8 cellular contexts compared by ENCODE assay signal in genomic region chrX:47146936-47147859, GRCh38. TPM values are rescaled to one million over a fixed set of nuclear protein-coding genes. Genes with fewer than 3 reads are reported as not detected.
A peak's percentile ranks its signal among the peaks of the same experiment; 100 is the strongest.
DNase-seq lines count a peak whose midpoint lies in the region; ATAC-seq and TF ChIP-seq lines count a peak whose summit lies in the region.

No MANE protein-coding gene starts in this region.

- intact Hi-C loops in upper lobe of right lung (cut with DNase I), result no loop called here

- DNase-seq in GM06990 (ENCODE audit: extremely low read depth, insufficient read length) (no peak), osteocyte (ENCODE audit: extremely low spot score, unreplicated experiment) (no peak), upper lobe of right lung (no peak), DMS53 treated with DMSO at 0.1 percent for 48 hours (lab: John Stamatoyannopoulos, UW; ENCODE audit: unreplicated experiment) (no peak), dedifferentiated amniotic fluid mesenchymal stem cell (ENCODE audit: extremely low spot score) (no peak), medulla oblongata (ENCODE audit: extremely low spot score) (no peak)
- DNase-seq in effector memory CD8-positive, alpha-beta T cell, result no peak

- H3K4me2 ChIP-seq in OCI-LY3 (ENCODE audit: low read length), result peak overlapping the region; percentile 89

- H3K9ac ChIP-seq in OCI-LY3 (ENCODE audit: low read length), result peak overlapping the region; percentile 100; the same call in 1 of the 2 replicates

- no peak for ATAC-seq in effector memory CD8-positive, alpha-beta T cell (replicated peaks)
- ATAC-seq in upper lobe of right lung, result no peak

- no peak overlapping the region for H2AFZ ChIP-seq in OCI-LY3 (ENCODE audit: low read depth, low read length)

- H3K9me3 ChIP-seq in OCI-LY3 (ENCODE audit: insufficient read depth, low read length) (no peaks in the 10 kb centered on the region), upper lobe of right lung (no peaks in the 10 kb centered on the region)

- H3K4me1 ChIP-seq in OCI-LY3 (ENCODE audit: low read length) (peaks cover 19% of the 10 kb centered on the region), upper lobe of right lung (peaks cover 7% of the 10 kb centered on the region)

- TF ChIP-seq CTCF in GM06990 (IDR thresholded peaks at IDR 0.05; ENCODE audit: insufficient read depth, low read length, poor library complexity, severe bottlenecking), result no peak
- TF ChIP-seq CTCF in OCI-LY3 (IDR thresholded peaks at IDR 0.05; ENCODE audit: low read depth, low read length), result no peak
- no peak for TF ChIP-seq CTCF in osteocyte (IDR thresholded peaks at IDR 0.05)
- TF ChIP-seq CTCF in upper lobe of right lung (IDR thresholded peaks at IDR 0.05), result no peak

- H3K36me3 ChIP-seq in GM06990 (ENCODE audit: control insufficient read depth, insufficient read depth, low read length) (no peaks in the 10 kb centered on the region), OCI-LY3 (replicated peaks; ENCODE audit: low read depth, low read length) (peaks cover 28% of the 10 kb centered on the region), upper lobe of right lung (peaks cover 9% of the 10 kb centered on the region)

- H3K4me3 Mint-ChIP-seq in effector memory CD8-positive, alpha-beta T cell, result peak overlapping the region; percentile 99 to 100
- peak overlapping the region; percentile 4 for H3K4me3 Mint-ChIP-seq in osteocyte (ENCODE audit: unreplicated experiment)

- peaks cover 89% of the 10 kb centered on the region for H3K79me2 ChIP-seq in OCI-LY3 (ENCODE audit: low read length)

- peaks cover 38% of the 10 kb centered on the region for H4K20me1 ChIP-seq in OCI-LY3 (ENCODE audit: insufficient read depth, low read length)

- H3K9me3 Mint-ChIP-seq in effector memory CD8-positive, alpha-beta T cell, result no peaks in the 10 kb centered on the region
- no peaks in the 10 kb centered on the region for H3K9me3 Mint-ChIP-seq in osteocyte (ENCODE audit: unreplicated experiment)

- H3K4me1 Mint-ChIP-seq in effector memory CD8-positive, alpha-beta T cell (ENCODE audit: low read depth in 2 of 2), result peaks cover 29 to 30% of the 10 kb centered on the region in 2 donors
- H3K4me1 Mint-ChIP-seq in osteocyte (ENCODE audit: unreplicated experiment), result peaks cover 17% of the 10 kb centered on the region

- no peaks in the 10 kb centered on the region for H3K27me3 ChIP-seq in GM06990 (replicated peaks; ENCODE audit: control insufficient read depth, insufficient read depth, low read length)
- H3K27me3 ChIP-seq in OCI-LY3 (ENCODE audit: low read depth, low read length), result no peaks in the 10 kb centered on the region
- H3K27me3 ChIP-seq in upper lobe of right lung, result no peaks in the 10 kb centered on the region

- H3K36me3 Mint-ChIP-seq in effector memory CD8-positive, alpha-beta T cell (ENCODE audit: insufficient read depth), result peaks cover 37% of the 10 kb centered on the region
- H3K36me3 Mint-ChIP-seq in osteocyte (ENCODE audit: unreplicated experiment), result peaks cover 5% of the 10 kb centered on the region

- no peaks in the 10 kb centered on the region for H3K27me3 Mint-ChIP-seq in effector memory CD8-positive, alpha-beta T cell
- H3K27me3 Mint-ChIP-seq in osteocyte (ENCODE audit: unreplicated experiment), result no peaks in the 10 kb centered on the region

- no peak overlapping the region for H3K27ac ChIP-seq in OCI-LY3 (ENCODE audit: low read length)
- no peak overlapping the region for H3K27ac ChIP-seq in upper lobe of right lung

- peak overlapping the region in 1 of 2 donors; percentile 83 for H3K27ac Mint-ChIP-seq in effector memory CD8-positive, alpha-beta T cell
- peak overlapping the region; percentile 31 for H3K27ac Mint-ChIP-seq in osteocyte (ENCODE audit: unreplicated experiment)

- H3K4me3 ChIP-seq in GM06990 (replicated peaks; ENCODE audit: low read depth, low read length), result peak overlapping the region; percentile 75
- H3K4me3 ChIP-seq in OCI-LY3 (ENCODE audit: low read length), result peak overlapping the region; percentile 98
- H3K4me3 ChIP-seq in upper lobe of right lung, result no peak overlapping the region

RNA-seq across cellular contexts. Expression of gene RBM10, which starts 2.2 kb away (rescaled TPM):
- 36.9 and 37.6 TPM in 2 replicates for total RNA-seq in osteocyte
- 31.9 TPM for total RNA-seq in upper lobe of right lung

RNA-seq across cellular contexts. Expression of gene NDUFB11, which starts 2.7 kb away (rescaled TPM):
- 79.8 and 83.6 TPM in 2 replicates for total RNA-seq in osteocyte
- total RNA-seq in upper lobe of right lung, result 57.4 TPM

RNA-seq across cellular contexts. Expression of gene UBA1, which starts 46.4 kb away (rescaled TPM):
- total RNA-seq in osteocyte (347 and 350 TPM in 2 replicates), upper lobe of right lung (161 TPM)
